25 cellular contexts compared by ENCODE assay signal in the genomic region with DNA sequence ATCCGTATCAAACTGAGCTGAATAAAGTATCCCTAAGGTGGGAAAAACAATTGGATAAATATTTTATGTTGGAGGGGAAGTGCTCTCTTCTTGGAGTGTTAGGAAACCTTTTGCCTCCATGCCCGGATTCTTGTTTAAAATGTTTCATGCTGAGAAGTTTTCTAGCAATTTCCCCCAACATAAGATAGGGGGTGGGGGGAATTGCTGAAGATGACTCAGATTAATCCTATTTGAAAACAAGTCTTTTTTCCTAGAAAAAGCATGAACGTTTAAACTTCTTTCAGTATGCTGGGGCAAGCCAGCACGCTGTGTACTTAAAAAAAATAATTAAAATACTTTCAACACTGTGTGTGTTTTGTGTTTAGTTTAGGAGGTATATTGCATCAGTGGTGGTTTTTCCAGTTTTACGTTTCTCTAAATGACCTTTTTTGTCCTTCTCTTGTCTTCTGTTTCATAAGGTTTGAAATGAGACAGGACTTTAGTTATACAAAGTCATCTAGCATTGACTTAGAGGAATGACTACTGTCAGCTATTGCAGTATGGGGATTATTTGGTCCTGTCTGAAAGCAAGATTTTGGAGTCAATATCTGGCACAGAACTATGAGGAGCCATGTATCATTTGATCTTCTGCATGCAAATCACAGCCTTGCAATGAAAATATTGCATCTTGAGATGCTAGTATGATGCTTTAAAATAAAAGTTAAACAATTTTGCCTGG.
A peak's percentile ranks its signal among the peaks of the same experiment; 100 is the strongest.
DNase-seq lines count a peak whose midpoint lies in the region; ATAC-seq and TF ChIP-seq lines count a peak whose summit lies in the region.
"Had no signal": no experiment of that assay in that cellular context is flagged by ENCODE, and none has a peak within 500 bp of the region (broad histone marks: within the 10 kb centered on the region; RNA-seq: fewer than 3 reads in every experiment).

No MANE protein-coding gene starts in this region.

- peaks cover 14% of the 10 kb centered on the region for H3K4me1 Mint-ChIP-seq in activated naive CD8-positive, alpha-beta T cell treated with anti-CD3 and anti-CD28 coated beads, Interleukin-2, amount 50 U/mL, for 24 hours
- H3K4me1 Mint-ChIP-seq: activated B cell treated with CpG ODN at 0.5 μM for 24 hours; activated naive CD4-positive, alpha-beta T cell treated with anti-CD3 and anti-CD28 coated beads, Interleukin-2, amount 10 ng/mL, durations not matched to agents 7 days and 5 days; immature natural killer cell had no signal

- no peaks in the 10 kb centered on the region for H3K36me3 Mint-ChIP-seq in activated naive CD8-positive, alpha-beta T cell treated with anti-CD3 and anti-CD28 coated beads, Interleukin-2, amount 50 U/mL, for 24 hours (ENCODE audit: low read depth)
- peaks cover 4 to 6% of the 10 kb centered on the region in 2 donors for H3K36me3 Mint-ChIP-seq in activated naive CD4-positive, alpha-beta T cell treated with anti-CD3 and anti-CD28 coated beads, Interleukin-2, amount 50 U/mL, for 72 hours
- H3K36me3 Mint-ChIP-seq: activated naive CD4-positive, alpha-beta T cell treated with anti-CD3 and anti-CD28 coated beads, Interleukin-2, amount 10 ng/mL, durations not matched to agents 7 days and 5 days; natural killer cell treated with Interleukin-12 subunit alpha and Interleukin-12 subunit beta and Interleukin-15 and Interleukin-18, amount 100 ng/mL, for 72 hours had no signal

- POLR2A ChIA-PET in A673 (lab: Charles Lee; ENCODE audit: low non-redundant PET): no interaction called here

- H3K27ac Mint-ChIP-seq in activated naive CD8-positive, alpha-beta T cell treated with anti-CD3 and anti-CD28 coated beads, Interleukin-2, amount 50 U/mL, for 24 hours: peak overlapping the region; percentile 49
- H3K27ac Mint-ChIP-seq in activated naive CD4-positive, alpha-beta T cell treated with anti-CD3 and anti-CD28 coated beads, Interleukin-2, amount 50 U/mL, for 72 hours: no peak overlapping the region
- H3K27ac Mint-ChIP-seq: activated B cell treated with CpG ODN at 0.5 μM for 24 hours; activated CD8-positive, alpha-beta T cell treated with anti-CD3 and anti-CD28 coated beads, Interleukin-2, amount 10 ng/mL, durations not matched to agents 7 days and 5 days; activated naive CD4-positive, alpha-beta T cell treated with anti-CD3 and anti-CD28 coated beads, Interleukin-2, amount 10 ng/mL, durations not matched to agents 7 days and 5 days; immature natural killer cell; natural killer cell treated with Interleukin-12 subunit alpha and Interleukin-12 subunit beta and Interleukin-15 and Interleukin-18, amount 100 ng/mL, for 72 hours had no signal

- H3K4me3 ChIP-seq in A673 (ENCODE audit: low read depth, low read length, poor library complexity, severe bottlenecking): no peak overlapping the region
- H3K4me3 ChIP-seq: left lung, skin epidermis, uterus had no signal

- H3K36me3 ChIP-seq in A673 (ENCODE audit: insufficient read depth, low read length, poor library complexity, severe bottlenecking): no peaks in the 10 kb centered on the region
- H3K36me3 ChIP-seq: left lung, uterus had no signal

- peak; percentile 33 for ATAC-seq in activated naive CD8-positive, alpha-beta T cell treated with anti-CD3 and anti-CD28 coated beads, Interleukin-2, amount 50 U/mL, for 24 hours
- no peak for ATAC-seq in activated naive CD4-positive, alpha-beta T cell treated with anti-CD3 and anti-CD28 coated beads, Interleukin-2, amount 50 U/mL, for 72 hours
- no peak for ATAC-seq in HG02798 (IDR thresholded peaks at IDR 0.05; ENCODE audit: poor library complexity, unreplicated experiment)
- ATAC-seq: activated CD8-positive, alpha-beta T cell treated with anti-CD3 and anti-CD28 coated beads, Interleukin-2, amount 10 ng/mL, durations not matched to agents 7 days and 5 days; left lung; natural killer cell treated with Interleukin-12 subunit alpha and Interleukin-12 subunit beta and Interleukin-15 and Interleukin-18, amount 100 ng/mL, for 72 hours had no signal

- CTCF ChIA-PET in A673 (lab: Charles Lee): no interaction called here

- no TSS peak for BruUV-seq in A673 (replicated peaks; lab: Mats Ljungman, UMichigan)

- intact Hi-C loops in A673 (cut with micrococcal nuclease; ENCODE audit: unreplicated experiment): no loop called here

- TF ChIP-seq CTCF in A673 (conservative IDR thresholded peaks at IDR 0.05; ENCODE audit: low read depth, low read length): no peak

- no peak overlapping the region for H3K4me3 Mint-ChIP-seq in activated naive CD8-positive, alpha-beta T cell treated with anti-CD3 and anti-CD28 coated beads, Interleukin-2, amount 50 U/mL, for 24 hours
- H3K4me3 Mint-ChIP-seq: activated B cell treated with CpG ODN at 0.5 μM for 24 hours; activated CD8-positive, alpha-beta T cell treated with anti-CD3 and anti-CD28 coated beads, Interleukin-2, amount 10 ng/mL, durations not matched to agents 7 days and 5 days; activated naive CD4-positive, alpha-beta T cell treated with anti-CD3 and anti-CD28 coated beads, Interleukin-2, amount 10 ng/mL, durations not matched to agents 7 days and 5 days; immature natural killer cell; natural killer cell treated with Interleukin-12 subunit alpha and Interleukin-12 subunit beta and Interleukin-15 and Interleukin-18, amount 100 ng/mL, for 72 hours had no signal

- peak; percentile 57 for DNase-seq in A673 (ENCODE audit: low spot score)
- peak; percentile 9 for DNase-seq in H4 (ENCODE audit: low spot score)
- no peak for DNase-seq in activated naive CD8-positive, alpha-beta T cell treated with anti-CD3 and anti-CD28 coated beads, Interleukin-2, amount 50 U/mL, for 24 hours
- DNase-seq in iris pigment epithelial cell (ENCODE audit: low read depth): peak; percentile 1
- no peak for DNase-seq in NCI-H1694 (lab: John Stamatoyannopoulos, UW)
- DNase-seq in activated naive CD4-positive, alpha-beta T cell treated with anti-CD3 and anti-CD28 coated beads, Interleukin-2, amount 50 U/mL, for 72 hours (ENCODE audit: low spot score in 2 of 2): no peak
- DNase-seq: activated B cell treated with CpG ODN at 0.5 μM for 24 hours; activated CD8-positive, alpha-beta T cell treated with anti-CD3 and anti-CD28 coated beads, Interleukin-2, amount 10 ng/mL, durations not matched to agents 7 days and 5 days; activated naive CD4-positive, alpha-beta T cell treated with anti-CD3 and anti-CD28 coated beads, Interleukin-2, amount 10 ng/mL, durations not matched to agents 7 days and 5 days; activated T-cell treated with anti-CD3 and anti-CD28 coated beads, Interleukin-2, amount 50 U/mL, for 48 hours; cerebellar nuclear complex; foreskin melanocyte; HCEC 1CT; hippocampal formation; immature natural killer cell; left lung; NCI-H1092 treated with DMSO at 0.1 percent for 48 hours; NCI-H2029 treated with DMSO at 0.1 percent for 48 hours; NCI-H345; NCI-H748 treated with DMSO at 0.1 percent for 48 hours; stimulated activated CD4-positive, alpha-beta T cell treated with anti-CD3 and anti-CD28 coated beads, Interleukin-2, amount 100 ng/mL, for 24 hours; uterus had no signal

- H3K9me3 Mint-ChIP-seq in activated naive CD8-positive, alpha-beta T cell treated with anti-CD3 and anti-CD28 coated beads, Interleukin-2, amount 50 U/mL, for 24 hours: no peaks in the 10 kb centered on the region
- H3K9me3 Mint-ChIP-seq in activated naive CD4-positive, alpha-beta T cell treated with anti-CD3 and anti-CD28 coated beads, Interleukin-2, amount 50 U/mL, for 72 hours: peaks cover 0 to 6% of the 10 kb centered on the region in 2 donors
- H3K9me3 Mint-ChIP-seq: activated naive CD4-positive, alpha-beta T cell treated with anti-CD3 and anti-CD28 coated beads, Interleukin-2, amount 10 ng/mL, durations not matched to agents 7 days and 5 days; immature natural killer cell; natural killer cell treated with Interleukin-12 subunit alpha and Interleukin-12 subunit beta and Interleukin-15 and Interleukin-18, amount 100 ng/mL, for 72 hours had no signal

- H3K27ac ChIP-seq in A673 (ENCODE audit: low read depth, low read length, poor library complexity, severe bottlenecking): no peak overlapping the region
- H3K27ac ChIP-seq: left lung, uterus had no signal

- H3K27me3 Mint-ChIP-seq in activated naive CD8-positive, alpha-beta T cell treated with anti-CD3 and anti-CD28 coated beads, Interleukin-2, amount 50 U/mL, for 24 hours: no peaks in the 10 kb centered on the region

- no peaks in the 10 kb centered on the region for H3K27me3 ChIP-seq in A673 (replicated peaks; ENCODE audit: insufficient read depth, low read depth, low read length, poor library complexity)

- H3K9me3 ChIP-seq in A673 (ENCODE audit: low read depth, low read length, poor library complexity, severe bottlenecking): no peaks in the 10 kb centered on the region
- H3K9me3 ChIP-seq: left lung, uterus had no signal

- peaks cover 29% of the 10 kb centered on the region for H3K4me1 ChIP-seq in A673 (ENCODE audit: insufficient read depth, low read length, poor library complexity, severe bottlenecking)
- H3K4me1 ChIP-seq: left lung, uterus had no signal

Comparison
In these comparisons a context has a peak if more than half of its experiments do, and no peak if none do; other contexts are left out.
1. DNase-seq: peak in A673 (single experiment), H4 (single experiment) and iris pigment epithelial cell (single experiment); none in activated naive CD8-positive, alpha-beta T cell treated with anti-CD3 and anti-CD28 coated beads, Interleukin-2, amount 50 U/mL, for 24 hours (single experiment), NCI-H1694 (single experiment) and activated naive CD4-positive, alpha-beta T cell treated with anti-CD3 and anti-CD28 coated beads, Interleukin-2, amount 50 U/mL, for 72 hours (0 of 2).